9 cellular contexts compared by ENCODE assay signal in the genomic region with DNA sequence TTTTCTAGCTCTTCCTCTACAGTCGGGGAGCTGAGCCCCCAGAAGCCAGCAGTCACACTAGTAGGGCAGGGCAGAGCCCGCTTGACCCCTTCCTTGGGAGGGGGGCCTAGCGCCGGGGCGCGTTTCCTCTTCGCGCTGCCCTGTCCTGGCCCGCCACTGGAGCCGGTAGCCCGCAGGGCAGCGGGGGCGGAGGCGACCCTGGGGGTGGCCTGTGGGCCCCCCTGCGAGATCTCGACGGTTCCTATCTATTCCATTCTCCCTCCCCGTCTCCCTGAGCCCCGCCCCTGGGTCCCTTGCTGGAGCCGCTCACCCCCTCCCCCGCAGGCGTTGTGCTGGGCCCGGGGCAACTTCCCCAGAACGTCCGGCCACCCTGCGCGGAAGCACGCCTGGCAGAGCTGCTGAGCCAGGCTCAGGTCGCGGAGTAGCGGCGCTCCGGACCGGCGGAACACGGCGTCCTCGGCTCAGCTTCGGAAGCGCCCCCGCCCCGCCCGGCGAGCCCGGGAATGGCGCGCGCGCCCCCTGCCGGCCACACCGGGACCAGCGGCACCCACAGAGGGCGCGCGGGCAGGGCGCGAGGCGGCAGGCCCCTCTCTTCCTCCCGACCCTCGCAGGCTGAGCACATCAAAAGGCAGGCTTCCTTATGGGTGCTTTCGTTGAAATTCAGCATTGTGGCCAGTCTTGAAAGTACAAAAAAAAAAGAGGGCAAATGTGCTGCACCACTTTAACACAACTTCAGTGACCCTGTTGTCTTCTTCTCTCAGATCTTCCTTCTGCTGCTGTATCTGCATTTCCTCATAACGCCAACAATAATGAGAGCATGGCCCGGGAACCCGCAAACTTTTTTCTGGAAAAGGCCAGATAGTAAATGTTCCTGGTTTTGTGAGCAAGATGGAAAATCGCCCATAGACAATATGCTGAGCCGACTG.
DNase-seq lines count a peak whose midpoint lies in the region; ATAC-seq and TF ChIP-seq lines count a peak whose summit lies in the region.
"Had no signal": no experiment of that assay in that cellular context is flagged by ENCODE, and none has a peak within 500 bp of the region (broad histone marks: within the 10 kb centered on the region; RNA-seq: fewer than 3 reads in every experiment).

No MANE protein-coding gene starts in this region.

- H3K9ac ChIP-seq in liver (ENCODE audit: low read depth in 1 of 2, low read length in 2 of 2): peak overlapping the region; percentile 30 to 36

- peaks cover 14% of the 10 kb centered on the region for H3K9me3 Mint-ChIP-seq in WTC11

- H3K4me3 Mint-ChIP-seq in WTC11: peak overlapping the region; percentile 75

- peaks cover 29% of the 10 kb centered on the region for H3K27me3 Mint-ChIP-seq in WTC11 (ENCODE audit: low read depth)

- H3K36me3 ChIP-seq in liver (ENCODE audit: control insufficient read depth in 4 of 4, insufficient read depth in 3 of 4, low read depth in 1 of 4, low read length in 3 of 4): no peaks in the 10 kb centered on the region

- peak overlapping the region; percentile 55 to 78 for H3K27ac ChIP-seq in liver (ENCODE audit: low read depth in 1 of 2, low read length in 2 of 2)

- ATAC-seq in WTC11: peak; percentile 94

- no peaks in the 10 kb centered on the region for H3K9me3 ChIP-seq in liver (ENCODE audit: control insufficient read depth in 4 of 4, low read length in 3 of 4)

- CTCF ChIA-PET in HEK293T (lab: Yijun Ruan, JAX): interaction anchor here (0.6 to 1.0 kb wide), 4 partner anchors 9 to 530 kb away, joined by 3 read pairs; no protein-coding TSS in a partner anchor
- CTCF ChIA-PET in WTC11 (lab: Charles Lee): interaction anchor here (0.5 to 1.6 kb wide), 28 partner anchors 9 to 1382 kb away, joined by 3 to 25 read pairs (median 4); partner anchors contain the start of gene CCDC201

- peaks cover 6% of the 10 kb centered on the region; the same call in 1 of the 2 replicates for H3K36me3 Mint-ChIP-seq in WTC11

- TF ChIP-seq CTCF in WTC11 (IDR thresholded peaks at IDR 0.05) (peak; percentile 72), liver (IDR thresholded peaks at IDR 0.05; ENCODE audit: low read depth, low read length, missing input control) (peak; percentile 82)

- peak overlapping the region; percentile 26 to 55 (median 52) for H3K4me3 ChIP-seq in liver (ENCODE audit: low read depth in 1 of 3, low read length in 3 of 3)

- TF ChIP-seq RAD21 in liver (IDR thresholded peaks at IDR 0.05): peak; percentile 41 to 70

- POLR2A ChIA-PET in HEK293T (lab: Yijun Ruan, JAX) (interaction anchor here (1.0 kb wide), 1 partner anchor 60 kb away, joined by 4 read pairs; no protein-coding TSS in a partner anchor), WTC11 (lab: Charles Lee) (no interaction called here)

- peak; percentile 61 to 70 for DNase-seq in NCI-H2081 (lab: John Stamatoyannopoulos, UW)
- no peak for DNase-seq in NCI-H2081 treated with DMSO at 0.1 percent for 48 hours (lab: John Stamatoyannopoulos, UW)
- DNase-seq in HEK293T (ENCODE audit: extremely low spot score): peak; percentile 87
- DNase-seq in NAMALWA (ENCODE audit: low spot score): peak; percentile 80
- peak; percentile 81 for DNase-seq in WTC11 (ENCODE audit: low spot score)
- peak; percentile 77 for DNase-seq in dermis blood vessel endothelial cell
- DNase-seq in stimulated activated CD4-positive, alpha-beta T cell treated with anti-CD3 and anti-CD28 coated beads, Interleukin-4, amount 100 ng/mL, for 1 hour: peak; percentile 50
- DNase-seq: DND-41 had no signal

- no peaks in the 10 kb centered on the region for H3K27me3 ChIP-seq in liver (ENCODE audit: control insufficient read depth in 4 of 4, insufficient read depth in 4 of 4, low read length in 3 of 4)

- no peak overlapping the region for H3K27ac Mint-ChIP-seq in WTC11

- peaks cover 8% of the 10 kb centered on the region for H3K4me1 Mint-ChIP-seq in WTC11

- 4% methylated on average over 66 of the region's 66 CpGs for WGBS in liver

- peaks cover 0 to 12% (median 9%) of the 10 kb centered on the region in 4 donors for H3K4me1 ChIP-seq in liver (ENCODE audit: control insufficient read depth in 4 of 4, insufficient read depth in 4 of 4, low read length in 3 of 4)

TF ChIP-seq in HEK293T, 16 proteins besides CTCF, POLR2A, EP300 and RAD21:
- TF ChIP-seq NFRKB (IDR thresholded peaks at IDR 0.05): no peak
- TF ChIP-seq PKNOX1 (IDR thresholded peaks at IDR 0.05): no peak
- TF ChIP-seq HDGF (IDR thresholded peaks at IDR 0.05; ENCODE audit: borderline replicate concordance): no peak
- TF ChIP-seq CTBP1 (IDR thresholded peaks at IDR 0.05; ENCODE audit: borderline replicate concordance): no peak
- no peak for TF ChIP-seq TARDBP (IDR thresholded peaks at IDR 0.05)
- no peak for TF ChIP-seq SP1 (IDR thresholded peaks at IDR 0.05)
- no peak for TF ChIP-seq ELF4 (IDR thresholded peaks at IDR 0.05)
- TF ChIP-seq L3MBTL2 (conservative IDR thresholded peaks at IDR 0.05): peak; percentile 33; the same call in 1 of the 2 replicates
TF ChIP-seq in HEK293T: peak in this region for 1.

TF ChIP-seq in WTC11, 78 proteins besides CTCF, POLR2A, EP300 and RAD21 (continues in another document):
- TF ChIP-seq IRF1 (CRISPR knock-in tag; IDR thresholded peaks at IDR 0.05): no peak
- TF ChIP-seq, protein P1, sequence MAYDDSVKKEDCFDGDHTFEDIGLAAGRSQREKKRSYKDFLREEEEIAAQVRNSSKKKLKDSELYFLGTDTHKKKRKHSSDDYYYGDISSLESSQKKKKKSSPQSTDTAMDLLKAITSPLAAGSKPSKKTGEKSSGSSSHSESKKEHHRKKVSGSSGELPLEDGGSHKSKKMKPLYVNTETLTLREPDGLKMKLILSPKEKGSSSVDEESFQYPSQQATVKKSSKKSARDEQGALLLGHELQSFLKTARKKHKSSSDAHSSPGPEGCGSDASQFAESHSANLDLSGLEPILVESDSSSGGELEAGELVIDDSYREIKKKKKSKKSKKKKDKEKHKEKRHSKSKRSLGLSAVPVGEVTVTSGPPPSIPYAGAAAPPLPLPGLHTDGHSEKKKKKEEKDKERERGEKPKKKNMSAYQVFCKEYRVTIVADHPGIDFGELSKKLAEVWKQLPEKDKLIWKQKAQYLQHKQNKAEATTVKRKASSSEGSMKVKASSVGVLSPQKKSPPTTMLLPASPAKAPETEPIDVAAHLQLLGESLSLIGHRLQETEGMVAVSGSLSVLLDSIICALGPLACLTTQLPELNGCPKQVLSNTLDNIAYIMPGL (CRISPR knock-in tag; IDR thresholded peaks at IDR 0.05): peak; percentile 91
- peak; percentile 51; the same call in 1 of the 2 replicates for TF ChIP-seq KAT7 (CRISPR knock-in tag; IDR thresholded peaks at IDR 0.05; ENCODE audit: borderline replicate concordance)
- no peak for TF ChIP-seq GTF2I (CRISPR knock-in tag; conservative IDR thresholded peaks at IDR 0.05)

TF ChIP-seq in liver, 16 proteins besides CTCF, POLR2A, EP300 and RAD21:
- peak; percentile 6 for TF ChIP-seq SP1 (IDR thresholded peaks at IDR 0.05)
- no peak for TF ChIP-seq RXRA (IDR thresholded peaks at IDR 0.05)
